Comparison of ENCODE assay signal across 36 cellular contexts in genomic region chr10:44888861-44889260, GRCh38. TPM values are rescaled to one million over a fixed set of nuclear protein-coding genes. Genes with fewer than 3 reads are reported as not detected.
"Had no signal": no experiment of that assay in that cellular context is flagged by ENCODE, and none has a peak within 500 bp of the region (broad histone marks: within the 10 kb centered on the region; RNA-seq: fewer than 3 reads in every experiment).

No MANE protein-coding gene starts in this region.

- H3K4me1 ChIP-seq: esophagus squamous epithelium, gastroesophageal sphincter had no signal

- H3K36me3 ChIP-seq: esophagus squamous epithelium, gastroesophageal sphincter had no signal

- H3K36me3 Mint-ChIP-seq: activated naive CD4-positive, alpha-beta T cell treated with anti-CD3 and anti-CD28 coated beads, Interleukin-2, amount 10 ng/mL, durations not matched to agents 7 days and 5 days; activated naive CD4-positive, alpha-beta T cell treated with anti-CD3 and anti-CD28 coated beads, Interleukin-2, amount 50 U/mL, for 72 hours; activated naive CD8-positive, alpha-beta T cell treated with anti-CD3 and anti-CD28 coated beads, Interleukin-2, amount 10 ng/mL, durations not matched to agents 7 days and 5 days had no signal

- H3K27ac ChIP-seq: coronary artery, dorsolateral prefrontal cortex, epithelial cell of prostate, esophagus squamous epithelium, gastroesophageal sphincter had no signal

- H3K4me1 Mint-ChIP-seq: activated CD4-positive, alpha-beta memory T cell treated with anti-CD3 and anti-CD28 coated beads, Interleukin-2, amount 10 ng/mL, durations not matched to agents 7 days and 5 days; activated CD4-positive, alpha-beta T cell treated with anti-CD3 and anti-CD28 coated beads for 36 hours; activated CD4-positive, alpha-beta T cell treated with anti-CD3 and anti-CD28 coated beads, Interleukin-2, amount 10 ng/mL, durations not matched to agents 7 days and 5 days; activated naive CD4-positive, alpha-beta T cell treated with anti-CD3 and anti-CD28 coated beads, Interleukin-2, amount 10 ng/mL, durations not matched to agents 7 days and 5 days; activated naive CD8-positive, alpha-beta T cell treated with anti-CD3 and anti-CD28 coated beads, Interleukin-2, amount 10 ng/mL, durations not matched to agents 7 days and 5 days had no signal

- H3K9me3 Mint-ChIP-seq: activated CD4-positive, alpha-beta memory T cell treated with anti-CD3 and anti-CD28 coated beads, Interleukin-2, amount 10 ng/mL, durations not matched to agents 7 days and 5 days; activated CD4-positive, alpha-beta T cell treated with anti-CD3 and anti-CD28 coated beads, Interleukin-2, amount 10 ng/mL, durations not matched to agents 7 days and 5 days; activated naive CD4-positive, alpha-beta T cell treated with anti-CD3 and anti-CD28 coated beads, Interleukin-2, amount 10 ng/mL, durations not matched to agents 7 days and 5 days; activated naive CD4-positive, alpha-beta T cell treated with anti-CD3 and anti-CD28 coated beads, Interleukin-2, amount 50 U/mL, for 72 hours; activated naive CD8-positive, alpha-beta T cell treated with anti-CD3 and anti-CD28 coated beads, Interleukin-2, amount 10 ng/mL, durations not matched to agents 7 days and 5 days; activated T-cell treated with anti-CD3 and anti-CD28 coated beads, Interleukin-2, amount 50 U/mL, for 24 hours; activated T-cell treated with anti-CD3 and anti-CD28 coated beads, Interleukin-2, amount 50 U/mL, for 72 hours; dendritic cell treated with granulocyte-macrophage colony-stimulating factor and Interleukin-4, amounts not matched to agents 40 ng/mL and 50 ng/mL, for 4 days; effector memory CD8-positive, alpha-beta T cell; T-helper 2 cell treated with Interferon-gamma antibody and Interleukin-4, amounts not matched to agents 5 μg/mL and 100 μg/mL, for 36 hours had no signal

- ATAC-seq: activated CD4-positive, alpha-beta T cell treated with anti-CD3 and anti-CD28 coated beads for 36 hours; activated naive CD4-positive, alpha-beta T cell treated with anti-CD3 and anti-CD28 coated beads, Interleukin-2, amount 50 U/mL, for 72 hours; activated T-cell treated with anti-CD3 and anti-CD28 coated beads, Interleukin-2, amount 50 U/mL, for 72 hours; effector memory CD8-positive, alpha-beta T cell; gastroesophageal sphincter; T-helper 17 cell had no signal

- DNase-seq: activated CD4-positive, alpha-beta memory T cell treated with anti-CD3 and anti-CD28 coated beads, Interleukin-2, amount 10 ng/mL, durations not matched to agents 7 days and 5 days; activated CD4-positive, alpha-beta T cell treated with anti-CD3 and anti-CD28 coated beads for 36 hours; activated CD4-positive, alpha-beta T cell treated with anti-CD3 and anti-CD28 coated beads, Interleukin-2, amount 10 ng/mL, durations not matched to agents 7 days and 5 days; activated CD4-positive, alpha-beta T cell treated with anti-CD3 and anti-CD28 coated beads, Interleukin-2, amount 50 U/mL, for 4 hours; activated CD4-positive, CD25-positive, alpha-beta regulatory T cell; activated CD4-positive, CD25-positive, alpha-beta regulatory T cell treated with anti-CD3 and anti-CD28 coated beads, Interleukin-2, amount 50 U/mL, for 72 hours; activated CD8-positive, alpha-beta memory T cell treated with anti-CD3 and anti-CD28 coated beads, Interleukin-2, amount 50 U/mL, for 48 hours; activated gamma-delta T cell; activated naive CD4-positive, alpha-beta T cell; activated naive CD4-positive, alpha-beta T cell treated with anti-CD3 and anti-CD28 coated beads, Interleukin-2, amount 10 ng/mL, durations not matched to agents 7 days and 5 days; activated naive CD8-positive, alpha-beta T cell treated with anti-CD3 and anti-CD28 coated beads, Interleukin-2, amount 10 ng/mL, durations not matched to agents 7 days and 5 days; activated T-cell treated with anti-CD3 and anti-CD28 coated beads for 4 hours; activated T-cell treated with anti-CD3 and anti-CD28 coated beads, Interleukin-2, amount 50 U/mL, for 24 hours; activated T-cell treated with anti-CD3 and anti-CD28 coated beads, Interleukin-2, amount 50 U/mL, for 72 hours; central memory CD4-positive, alpha-beta T cell; cerebellar nuclear complex; dorsolateral prefrontal cortex; effector CD4-positive, alpha-beta T cell; effector memory CD8-positive, alpha-beta T cell; esophagus squamous epithelium; foreskin melanocyte; T-helper 1 cell; T-helper 17 cell; T1000 had no signal

- H3K4me3 ChIP-seq: coronary artery, dorsolateral prefrontal cortex, esophagus squamous epithelium, gastroesophageal sphincter had no signal

- H3K27me3 ChIP-seq: dorsolateral prefrontal cortex, esophagus squamous epithelium, gastroesophageal sphincter had no signal

- H3K9me3 ChIP-seq: esophagus squamous epithelium, gastroesophageal sphincter had no signal

- H3K27me3 Mint-ChIP-seq: activated CD4-positive, alpha-beta T cell treated with anti-CD3 and anti-CD28 coated beads for 36 hours; activated CD4-positive, alpha-beta T cell treated with anti-CD3 and anti-CD28 coated beads, Interleukin-2, amount 10 ng/mL, durations not matched to agents 7 days and 5 days; activated T-cell treated with anti-CD3 and anti-CD28 coated beads, Interleukin-2, amount 50 U/mL, for 24 hours had no signal

- H3K4me3 Mint-ChIP-seq: activated CD4-positive, alpha-beta memory T cell treated with anti-CD3 and anti-CD28 coated beads, Interleukin-2, amount 10 ng/mL, durations not matched to agents 7 days and 5 days; activated CD4-positive, alpha-beta T cell treated with anti-CD3 and anti-CD28 coated beads for 36 hours; activated CD4-positive, alpha-beta T cell treated with anti-CD3 and anti-CD28 coated beads, Interleukin-2, amount 10 ng/mL, durations not matched to agents 7 days and 5 days; activated naive CD4-positive, alpha-beta T cell treated with anti-CD3 and anti-CD28 coated beads, Interleukin-2, amount 10 ng/mL, durations not matched to agents 7 days and 5 days; activated naive CD8-positive, alpha-beta T cell treated with anti-CD3 and anti-CD28 coated beads, Interleukin-2, amount 10 ng/mL, durations not matched to agents 7 days and 5 days; activated T-cell treated with anti-CD3 and anti-CD28 coated beads, Interleukin-2, amount 50 U/mL, for 24 hours; activated T-cell treated with anti-CD3 and anti-CD28 coated beads, Interleukin-2, amount 50 U/mL, for 72 hours; dendritic cell treated with granulocyte-macrophage colony-stimulating factor and Interleukin-4, amounts not matched to agents 40 ng/mL and 50 ng/mL, for 4 days; effector memory CD8-positive, alpha-beta T cell; T-helper 17 cell; T-helper 2 cell treated with Interferon-gamma antibody and Interleukin-4, amounts not matched to agents 5 μg/mL and 100 μg/mL, for 36 hours had no signal

- H3K27ac Mint-ChIP-seq: activated CD4-positive, alpha-beta memory T cell treated with anti-CD3 and anti-CD28 coated beads, Interleukin-2, amount 10 ng/mL, durations not matched to agents 7 days and 5 days; activated CD4-positive, alpha-beta T cell treated with anti-CD3 and anti-CD28 coated beads for 36 hours; activated CD4-positive, alpha-beta T cell treated with anti-CD3 and anti-CD28 coated beads, Interleukin-2, amount 10 ng/mL, durations not matched to agents 7 days and 5 days; activated naive CD4-positive, alpha-beta T cell treated with anti-CD3 and anti-CD28 coated beads, Interleukin-2, amount 10 ng/mL, durations not matched to agents 7 days and 5 days; activated naive CD4-positive, alpha-beta T cell treated with anti-CD3 and anti-CD28 coated beads, Interleukin-2, amount 50 U/mL, for 72 hours; activated naive CD8-positive, alpha-beta T cell treated with anti-CD3 and anti-CD28 coated beads, Interleukin-2, amount 10 ng/mL, durations not matched to agents 7 days and 5 days; activated T-cell treated with anti-CD3 and anti-CD28 coated beads, Interleukin-2, amount 50 U/mL, for 24 hours; activated T-cell treated with anti-CD3 and anti-CD28 coated beads, Interleukin-2, amount 50 U/mL, for 72 hours; dendritic cell treated with granulocyte-macrophage colony-stimulating factor and Interleukin-4, amounts not matched to agents 40 ng/mL and 50 ng/mL, for 4 days; effector memory CD8-positive, alpha-beta T cell; T-helper 17 cell; T-helper 2 cell treated with Interferon-gamma antibody and Interleukin-4, amounts not matched to agents 5 μg/mL and 100 μg/mL, for 36 hours had no signal

RNA-seq across cellular contexts. Expression of gene TMEM72, which starts 22.3 kb away (rescaled TPM):
- total RNA-seq: activated CD4-positive, alpha-beta memory T cell treated with anti-CD3 and anti-CD28 coated beads, Interleukin-2, amount 10 ng/mL, durations not matched to agents 7 days and 5 days; activated CD4-positive, alpha-beta T cell treated with anti-CD3 and anti-CD28 coated beads for 36 hours; activated CD4-positive, alpha-beta T cell treated with anti-CD3 and anti-CD28 coated beads, Interleukin-2, amount 10 ng/mL, durations not matched to agents 7 days and 5 days; activated naive CD4-positive, alpha-beta T cell treated with anti-CD3 and anti-CD28 coated beads, Interleukin-2, amount 50 U/mL, for 72 hours; activated naive CD8-positive, alpha-beta T cell treated with anti-CD3 and anti-CD28 coated beads, Interleukin-2, amount 10 ng/mL, durations not matched to agents 7 days and 5 days; activated T-cell treated with anti-CD3 and anti-CD28 coated beads, Interleukin-2, amount 50 U/mL, for 72 hours; astrocyte; endothelial cell of umbilical vein; esophagus squamous epithelium; fibroblast of lung; fibroblast of villous mesenchyme; glomerular endothelial cell; T-helper 17 cell had no signal
- polyA plus RNA-seq: endothelial cell of umbilical vein, esophagus, fibroblast of lung had no signal
